ENCODE assay signal across 2 cellular contexts in genomic region chrX:23841847-23842522, GRCh38.
TF ChIP-seq lines count a peak whose summit lies in the region.

No MANE protein-coding gene starts in this region.

TF ChIP-seq in GM23338, 12 proteins besides CTCF, POLR2A, EP300 and RAD21:
- TF ChIP-seq EZH2phosphoT487 (IDR thresholded peaks at IDR 0.05; ENCODE audit: unreplicated experiment) (no peak), CREB1 (CRISPR knock-in tag; IDR thresholded peaks at IDR 0.05; ENCODE audit: low read depth) (no peak), NANOG (IDR thresholded peaks at IDR 0.05; ENCODE audit: borderline replicate concordance) (no peak), JUNB (IDR thresholded peaks at IDR 0.05; ENCODE audit: unreplicated experiment) (no peak), ZNF114 (CRISPR knock-in tag; IDR thresholded peaks at IDR 0.05) (no peak), REST (IDR thresholded peaks at IDR 0.05; ENCODE audit: unreplicated experiment) (no peak), POLR2AphosphoS5 (IDR thresholded peaks at IDR 0.05; ENCODE audit: low read depth) (no peak), ZNF462 (CRISPR knock-in tag; IDR thresholded peaks at IDR 0.05) (no peak), ZNF331 (CRISPR knock-in tag; IDR thresholded peaks at IDR 0.05; ENCODE audit: low read depth) (no peak), ETS1 (IDR thresholded peaks at IDR 0.05) (no peak), STAT1 (IDR thresholded peaks at IDR 0.05; ENCODE audit: unreplicated experiment) (no peak), EZH2 (IDR thresholded peaks at IDR 0.05; ENCODE audit: low read depth, unreplicated experiment) (no peak)

TF ChIP-seq in HepG2, 621 proteins besides CTCF, POLR2A, EP300 and RAD21 (continues in another document):
- TF ChIP-seq GMEB1 (CRISPR knock-in tag; IDR thresholded peaks at IDR 0.05; ENCODE audit: borderline replicate concordance) (no peak), SIX4 (CRISPR knock-in tag; IDR thresholded peaks at IDR 0.05) (no peak), PLRG1 (conservative IDR thresholded peaks at IDR 0.05) (no peak), XBP1 (CRISPR knock-in tag; IDR thresholded peaks at IDR 0.05) (no peak), RXRB (CRISPR knock-in tag; IDR thresholded peaks at IDR 0.05; ENCODE audit: borderline replicate concordance) (peak; percentile 83), MAFG (CRISPR knock-in tag; IDR thresholded peaks at IDR 0.05) (no peak), KLF12 (CRISPR knock-in tag; IDR thresholded peaks at IDR 0.05; ENCODE audit: borderline replicate concordance) (no peak), FOXK1 (CRISPR knock-in tag; IDR thresholded peaks at IDR 0.05; ENCODE audit: borderline replicate concordance, low read depth) (0 out of 2 replicates have a peak, but pooled peaks have one; percentile 15), ETV5 (CRISPR knock-in tag; IDR thresholded peaks at IDR 0.05; ENCODE audit: borderline replicate concordance) (peak; percentile 82), JUND (CRISPR knock-in tag; IDR thresholded peaks at IDR 0.05) (peak; percentile 38; the same call in 1 of the 2 replicates), TIGD3 (CRISPR knock-in tag; IDR thresholded peaks at IDR 0.05; ENCODE audit: borderline replicate concordance) (no peak), ATF5 (CRISPR knock-in tag; IDR thresholded peaks at IDR 0.05; ENCODE audit: low read depth) (no peak), PRDM15 (CRISPR knock-in tag; IDR thresholded peaks at IDR 0.05) (no peak), ZNF616 (CRISPR knock-in tag; IDR thresholded peaks at IDR 0.05; ENCODE audit: low read depth) (no peak), FOSL1 (CRISPR knock-in tag; IDR thresholded peaks at IDR 0.05; ENCODE audit: borderline replicate concordance) (no peak), DMAP1 (CRISPR knock-in tag; IDR thresholded peaks at IDR 0.05) (0 out of 2 replicates have a peak, but pooled peaks have one; percentile 30), ZBTB49 (CRISPR knock-in tag; IDR thresholded peaks at IDR 0.05; ENCODE audit: borderline replicate concordance) (no peak), ZNF547 (CRISPR knock-in tag; IDR thresholded peaks at IDR 0.05) (no peak), ZNF251 (CRISPR knock-in tag; IDR thresholded peaks at IDR 0.05) (no peak), ZNF18 (CRISPR knock-in tag; IDR thresholded peaks at IDR 0.05; ENCODE audit: insufficient replicate concordance) (peak; percentile 92), EHMT2 (IDR thresholded peaks at IDR 0.05; ENCODE audit: borderline replicate concordance, low read depth, low read length) (no peak), ZNF414 (CRISPR knock-in tag; IDR thresholded peaks at IDR 0.05) (no peak), ARID3A (IDR thresholded peaks at IDR 0.05; ENCODE audit: low read depth, low read length) (peak; percentile 80), DR1 (CRISPR knock-in tag; IDR thresholded peaks at IDR 0.05) (no peak), ZNF891 (CRISPR knock-in tag; IDR thresholded peaks at IDR 0.05) (no peak), PAWR (CRISPR knock-in tag; IDR thresholded peaks at IDR 0.05; ENCODE audit: borderline replicate concordance) (no peak), ATRX (CRISPR knock-in tag; IDR thresholded peaks at IDR 0.05; ENCODE audit: borderline replicate concordance) (no peak), NFIC (IDR thresholded peaks at IDR 0.05; ENCODE audit: low read length) (peak; percentile 79; the same call in 1 of the 2 replicates), GATAD1 (CRISPR knock-in tag; IDR thresholded peaks at IDR 0.05) (no peak), HOMEZ (CRISPR knock-in tag; IDR thresholded peaks at IDR 0.05; ENCODE audit: low read depth) (peak; percentile 24; the same call in 1 of the 2 replicates), ETS1 (CRISPR knock-in tag; IDR thresholded peaks at IDR 0.05) (no peak), FOXA1 (IDR thresholded peaks at IDR 0.05) (no peak), FOXA1 (CRISPR knock-in tag; IDR thresholded peaks at IDR 0.05) (peak; percentile 29; the same call in 1 of the 2 replicates), REL (CRISPR knock-in tag; conservative IDR thresholded peaks at IDR 0.05) (no peak), GLI4 (CRISPR knock-in tag; IDR thresholded peaks at IDR 0.05; ENCODE audit: borderline replicate concordance) (no peak), SP5 (CRISPR knock-in tag; IDR thresholded peaks at IDR 0.05; ENCODE audit: borderline replicate concordance, low read depth) (0 out of 2 replicates have a peak, but pooled peaks have one; percentile 13), TRIM22 (IDR thresholded peaks at IDR 0.05) (no peak)
